In the genomic region with DNA sequence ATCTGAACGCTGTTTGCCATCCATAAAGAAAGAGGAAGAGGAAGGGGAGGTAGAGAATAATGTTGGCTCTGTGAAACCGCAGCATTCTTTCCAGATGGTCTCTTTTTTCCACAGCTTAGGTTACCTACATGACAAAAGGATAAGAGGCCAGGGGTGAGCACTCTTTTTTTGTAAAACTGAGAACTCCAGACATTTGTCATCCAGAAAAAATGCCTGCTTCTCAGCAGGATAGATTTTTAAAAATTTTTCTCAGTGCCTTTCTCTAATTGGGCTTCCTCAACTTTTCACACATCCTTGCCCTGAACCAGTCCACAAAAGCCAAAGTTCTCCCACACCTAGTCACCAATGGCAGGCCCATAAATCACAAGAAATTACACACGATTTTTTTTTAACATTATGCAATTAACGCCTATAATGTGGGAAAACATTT, we compare ENCODE assay signal across 17 cellular contexts.
DNase-seq lines count a peak whose midpoint lies in the region; ATAC-seq and TF ChIP-seq lines count a peak whose summit lies in the region.
"Had no signal": no experiment of that assay in that cellular context is flagged by ENCODE, and none has a peak within 500 bp of the region (broad histone marks: within the 10 kb centered on the region; RNA-seq: fewer than 3 reads in every experiment).

No MANE protein-coding gene starts in this region.

- no peaks in the 10 kb centered on the region for H3K36me3 Mint-ChIP-seq in GM23338 (ENCODE audit: low read depth)
- no peaks in the 10 kb centered on the region for H3K36me3 Mint-ChIP-seq in WTC11
- no peaks in the 10 kb centered on the region for H3K36me3 Mint-ChIP-seq in immature natural killer cell

- peak overlapping the region; percentile 46 for H3K4me3 Mint-ChIP-seq in GM23338
- peak overlapping the region; percentile 33 for H3K4me3 Mint-ChIP-seq in WTC11
- H3K4me3 Mint-ChIP-seq in immature natural killer cell = no peak overlapping the region
- H3K4me3 Mint-ChIP-seq: activated T-cell treated with anti-CD3 and anti-CD28 coated beads, Interleukin-2, amount 50 U/mL, for 4 hours; T-helper 2 cell treated with Interferon-gamma antibody and Interleukin-4, amounts not matched to agents 5 μg/mL and 100 μg/mL, for 36 hours had no signal

- H3F3A ChIP-seq in GM23338 (replicated peaks; ENCODE audit: low read depth) = no peaks in the 10 kb centered on the region

- peak overlapping the region; percentile 57 for H3K27ac ChIP-seq in GM23338 (ENCODE audit: low read depth)
- H3K27ac ChIP-seq in iPS-20b (ENCODE audit: low read length) = peak overlapping the region; percentile 32
- H3K27ac ChIP-seq in left lung = no peak overlapping the region
- H3K27ac ChIP-seq in tibial artery = no peak overlapping the region
- H3K27ac ChIP-seq: adrenal gland, RWPE1, uterus had no signal

- H3K9ac ChIP-seq in iPS-20b (ENCODE audit: low read depth, low read length) = peak overlapping the region; percentile 63

- POLR2A ChIA-PET in WTC11 (lab: Charles Lee) = no interaction called here

- H3K9me3 Mint-ChIP-seq in GM23338 (no peaks in the 10 kb centered on the region), WTC11 (peaks cover 7% of the 10 kb centered on the region), immature natural killer cell (peaks cover 0 to 7% (median 1%) of the 10 kb centered on the region in 6 donors)
- H3K9me3 Mint-ChIP-seq: activated T-cell treated with anti-CD3 and anti-CD28 coated beads, Interleukin-2, amount 50 U/mL, for 4 hours; T-helper 2 cell treated with Interferon-gamma antibody and Interleukin-4, amounts not matched to agents 5 μg/mL and 100 μg/mL, for 36 hours had no signal

- H3K9me3 ChIP-seq in iPS-20b (ENCODE audit: insufficient read depth, low read depth, low read length) (no peaks in the 10 kb centered on the region), left lung (no peaks in the 10 kb centered on the region), tibial artery (no peaks in the 10 kb centered on the region)
- H3K9me3 ChIP-seq: adrenal gland, uterus had no signal

- peaks cover 52% of the 10 kb centered on the region for H3K4me1 ChIP-seq in GM23338 (ENCODE audit: insufficient read depth)
- peaks cover 34% of the 10 kb centered on the region for H3K4me1 ChIP-seq in iPS-20b (ENCODE audit: insufficient read depth, low read length)
- no peaks in the 10 kb centered on the region for H3K4me1 ChIP-seq in left lung
- no peaks in the 10 kb centered on the region for H3K4me1 ChIP-seq in tibial artery
- H3K4me1 ChIP-seq: adrenal gland, uterus had no signal

- H3K27ac Mint-ChIP-seq in GM23338 (peak overlapping the region; percentile 86), WTC11 (peak overlapping the region; percentile 95), immature natural killer cell (no peak overlapping the region)
- H3K27ac Mint-ChIP-seq: T-helper 2 cell treated with Interferon-gamma antibody and Interleukin-4, amounts not matched to agents 5 μg/mL and 100 μg/mL, for 36 hours had no signal

- peak; percentile 78 for DNase-seq in GM23338 (ENCODE audit: low spot score)
- no peak for DNase-seq in WTC11 (ENCODE audit: low spot score)
- DNase-seq in renal cortical epithelial cell (ENCODE audit: low read depth) = peak; percentile 10
- DNase-seq in left lung = no peak
- no peak for DNase-seq in immature natural killer cell
- DNase-seq in tibial artery = no peak
- DNase-seq: activated CD4-positive, alpha-beta T cell treated with anti-CD3 and anti-CD28 coated beads, Interleukin-2, amount 50 U/mL, for 1 hour; activated T-cell treated with anti-CD3 and anti-CD28 coated beads, Interleukin-2, amount 50 U/mL, for 4 hours; adrenal gland; NCI-H146; NCI-H524 treated with DMSO at 0.1 percent for 48 hours; stimulated activated CD4-positive, alpha-beta T cell treated with anti-CD3 and anti-CD28 coated beads, Interleukin-4, amount 100 ng/mL, for 24 hours; uterus had no signal

- H3K9me2 ChIP-seq in GM23338 (ENCODE audit: insufficient read depth) = no peaks in the 10 kb centered on the region

- H2AFZ ChIP-seq in GM23338 = no peak overlapping the region

- H3K4me1 Mint-ChIP-seq in GM23338 (peaks cover 48% of the 10 kb centered on the region), WTC11 (peaks cover 63% of the 10 kb centered on the region), immature natural killer cell (no peaks in the 10 kb centered on the region)

- H3K27me3 ChIP-seq in GM23338 (ENCODE audit: insufficient read depth) (no peaks in the 10 kb centered on the region), iPS-20b (ENCODE audit: insufficient read depth, low read length) (no peaks in the 10 kb centered on the region), left lung (no peaks in the 10 kb centered on the region), tibial artery (no peaks in the 10 kb centered on the region)
- H3K27me3 ChIP-seq: adrenal gland, uterus had no signal

- no peaks in the 10 kb centered on the region for H4K20me1 ChIP-seq in GM23338 (replicated peaks; ENCODE audit: insufficient read depth)

- intact Hi-C loops in left lung (cut with DNase I) = no loop called here
- intact Hi-C loops in tibial artery (cut with DNase I; ENCODE audit: low total_unique reads) = no loop called here

- H3K27me3 Mint-ChIP-seq in GM23338 (ENCODE audit: insufficient read depth, low read depth, poor library complexity) (no peaks in the 10 kb centered on the region), WTC11 (ENCODE audit: low read depth) (no peaks in the 10 kb centered on the region), immature natural killer cell (ENCODE audit: low read depth in 3 of 3) (peaks cover 0 to 2% (median 1%) of the 10 kb centered on the region in 3 donors)

- H3K4me2 ChIP-seq in GM23338 = peak overlapping the region; percentile 22

- no peaks in the 10 kb centered on the region for H3K36me3 ChIP-seq in GM23338 (ENCODE audit: insufficient read depth)
- no peaks in the 10 kb centered on the region for H3K36me3 ChIP-seq in iPS-20b (ENCODE audit: insufficient read depth, low read depth, low read length)
- no peaks in the 10 kb centered on the region for H3K36me3 ChIP-seq in left lung
- H3K36me3 ChIP-seq in tibial artery = no peaks in the 10 kb centered on the region
- H3K36me3 ChIP-seq: adrenal gland, uterus had no signal

- ATAC-seq in GM23338 = peak; percentile 84
- ATAC-seq in WTC11 = peak; percentile 80
- no peak for ATAC-seq in left lung
- no peak for ATAC-seq in HG03175 (IDR thresholded peaks at IDR 0.05; ENCODE audit: unreplicated experiment)
- ATAC-seq: activated T-cell treated with anti-CD3 and anti-CD28 coated beads, Interleukin-2, amount 50 U/mL, for 4 hours had no signal

- peak overlapping the region; percentile 16 for H3K4me3 ChIP-seq in GM23338
- peak overlapping the region; percentile 48 for H3K4me3 ChIP-seq in iPS-20b (ENCODE audit: low read length)
- H3K4me3 ChIP-seq in left lung = no peak overlapping the region
- no peak overlapping the region for H3K4me3 ChIP-seq in tibial artery
- H3K4me3 ChIP-seq: adrenal gland, uterus had no signal

- no peak for TF ChIP-seq CTCF in GM23338 (conservative IDR thresholded peaks at IDR 0.05; ENCODE audit: low read depth in 2 of 2)
- TF ChIP-seq CTCF in WTC11 (IDR thresholded peaks at IDR 0.05) = no peak
- no peak for TF ChIP-seq CTCF in left lung (IDR thresholded peaks at IDR 0.05)
- TF ChIP-seq CTCF in tibial artery (IDR thresholded peaks at IDR 0.05) = no peak

- CTCF ChIA-PET in WTC11 (lab: Charles Lee) = no interaction called here

- H3K79me2 ChIP-seq in GM23338 (replicated peaks; ENCODE audit: insufficient read depth) = no peaks in the 10 kb centered on the region

TF ChIP-seq in GM23338, 12 proteins besides CTCF, POLR2A, EP300 and RAD21 (continues in another document):
- TF ChIP-seq JUNB (IDR thresholded peaks at IDR 0.05; ENCODE audit: unreplicated experiment) = no peak
- TF ChIP-seq NANOG (IDR thresholded peaks at IDR 0.05; ENCODE audit: borderline replicate concordance) = peak; percentile 70

TF ChIP-seq in WTC11, 78 proteins besides CTCF, POLR2A, EP300 and RAD21 (continues in another document):
- no peak for TF ChIP-seq ZNF416 (CRISPR knock-in tag; IDR thresholded peaks at IDR 0.05)
- TF ChIP-seq, protein P1, sequence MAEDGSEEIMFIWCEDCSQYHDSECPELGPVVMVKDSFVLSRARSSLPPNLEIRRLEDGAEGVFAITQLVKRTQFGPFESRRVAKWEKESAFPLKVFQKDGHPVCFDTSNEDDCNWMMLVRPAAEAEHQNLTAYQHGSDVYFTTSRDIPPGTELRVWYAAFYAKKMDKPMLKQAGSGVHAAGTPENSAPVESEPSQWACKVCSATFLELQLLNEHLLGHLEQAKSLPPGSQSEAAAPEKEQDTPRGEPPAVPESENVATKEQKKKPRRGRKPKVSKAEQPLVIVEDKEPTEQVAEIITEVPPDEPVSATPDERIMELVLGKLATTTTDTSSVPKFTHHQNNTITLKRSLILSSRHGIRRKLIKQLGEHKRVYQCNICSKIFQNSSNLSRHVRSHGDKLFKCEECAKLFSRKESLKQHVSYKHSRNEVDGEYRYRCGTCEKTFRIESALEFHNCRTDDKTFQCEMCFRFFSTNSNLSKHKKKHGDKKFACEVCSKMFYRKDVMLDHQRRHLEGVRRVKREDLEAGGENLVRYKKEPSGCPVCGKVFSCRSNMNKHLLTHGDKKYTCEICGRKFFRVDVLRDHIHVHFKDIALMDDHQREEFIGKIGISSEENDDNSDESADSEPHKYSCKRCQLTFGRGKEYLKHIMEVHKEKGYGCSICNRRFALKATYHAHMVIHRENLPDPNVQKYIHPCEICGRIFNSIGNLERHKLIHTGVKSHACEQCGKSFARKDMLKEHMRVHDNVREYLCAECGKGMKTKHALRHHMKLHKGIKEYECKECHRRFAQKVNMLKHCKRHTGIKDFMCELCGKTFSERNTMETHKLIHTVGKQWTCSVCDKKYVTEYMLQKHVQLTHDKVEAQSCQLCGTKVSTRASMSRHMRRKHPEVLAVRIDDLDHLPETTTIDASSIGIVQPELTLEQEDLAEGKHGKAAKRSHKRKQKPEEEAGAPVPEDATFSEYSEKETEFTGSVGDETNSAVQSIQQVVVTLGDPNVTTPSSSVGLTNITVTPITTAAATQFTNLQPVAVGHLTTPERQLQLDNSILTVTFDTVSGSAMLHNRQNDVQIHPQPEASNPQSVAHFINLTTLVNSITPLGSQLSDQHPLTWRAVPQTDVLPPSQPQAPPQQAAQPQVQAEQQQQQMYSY (CRISPR knock-in tag; IDR thresholded peaks at IDR 0.05) = no peak

Comparison
In these comparisons a context has a peak if more than half of its experiments do, and no peak if none do; other contexts are left out.
1. ATAC-seq: peak in GM23338 (single experiment) and WTC11 (single experiment); none in left lung (single experiment) and HG03175 (single experiment).
2. DNase-seq: peak in GM23338 (single experiment) and renal cortical epithelial cell (single experiment); none in WTC11 (single experiment), left lung (0 of 2), immature natural killer cell (0 of 3) and tibial artery (0 of 2).
3. H3K27ac ChIP-seq: peak in GM23338 (single experiment) and iPS-20b (single experiment); none in left lung (0 of 2) and tibial artery (0 of 2).
4. H3K4me3 ChIP-seq: peak in GM23338 (single experiment) and iPS-20b (single experiment); none in left lung (0 of 2) and tibial artery (0 of 2).
5. H3K27ac Mint-ChIP-seq: peak in GM23338 (single experiment) and WTC11 (single experiment); none in immature natural killer cell (0 of 6).
6. H3K4me3 Mint-ChIP-seq: peak in GM23338 (single experiment) and WTC11 (single experiment); none in immature natural killer cell (0 of 5).